ENCODE assay signal across 9 cellular contexts in the genomic region with DNA sequence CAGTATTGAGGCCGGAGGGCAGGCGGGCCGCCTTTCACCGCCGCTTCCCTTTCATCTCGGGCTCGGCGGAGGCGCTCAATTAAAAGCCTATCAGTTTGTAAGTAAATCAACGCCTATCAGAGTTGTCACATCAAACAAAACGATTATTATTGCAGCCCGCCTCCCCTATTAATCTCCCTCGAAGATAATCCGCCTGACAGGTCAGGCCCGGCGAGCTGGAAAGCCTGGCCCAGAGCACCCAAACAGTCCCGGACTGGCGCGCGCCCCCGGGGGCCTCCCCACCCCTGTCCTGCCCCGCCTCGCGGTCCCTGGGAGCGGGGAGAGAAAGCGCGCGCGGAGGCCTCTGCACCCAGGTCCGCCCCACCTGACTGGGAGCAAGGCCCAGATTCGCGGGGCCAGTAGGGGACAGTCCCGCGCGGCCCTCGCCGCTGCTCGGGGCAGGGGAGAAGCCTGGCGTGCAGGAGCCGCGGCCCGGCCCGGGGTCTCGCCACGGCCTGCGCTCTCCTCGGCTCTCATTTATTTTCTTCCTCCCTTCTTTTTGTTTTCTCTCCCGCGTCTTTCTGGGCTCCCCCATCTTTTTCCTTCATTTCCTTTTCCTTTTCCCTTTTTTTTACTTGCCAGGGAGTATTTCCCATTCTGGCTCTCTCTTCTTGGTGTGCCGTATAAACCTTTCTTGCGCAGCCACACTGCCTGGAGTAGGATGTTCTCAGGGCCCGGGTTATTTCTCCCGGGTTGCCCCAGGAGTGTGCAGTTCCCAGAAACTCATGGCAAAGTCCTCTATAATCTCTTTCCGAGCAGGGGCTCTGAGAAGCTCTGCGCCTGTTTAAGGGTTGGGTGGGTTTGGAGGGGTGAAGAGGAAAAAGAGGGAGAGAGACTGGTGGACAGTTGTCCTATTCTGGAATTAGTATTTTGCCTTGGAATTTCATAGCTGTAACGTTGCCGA. TPM values are rescaled to one million over a fixed set of nuclear protein-coding genes. Genes with fewer than 3 reads are reported as not detected.
DNase-seq lines count a peak whose midpoint lies in the region; ATAC-seq and TF ChIP-seq lines count a peak whose summit lies in the region.
"Had no signal": no experiment of that assay in that cellular context is flagged by ENCODE, and none has a peak within 500 bp of the region (broad histone marks: within the 10 kb centered on the region; RNA-seq: fewer than 3 reads in every experiment).

No MANE protein-coding gene starts in this region.

- peak overlapping the region in 1 of 2 experiments; percentile 82; a peak in 2 of 4 replicates for H3K4me3 ChIP-seq in SK-N-SH (ENCODE audit: low read depth in 2 of 2, low read length in 1 of 2)
- peak overlapping the region; percentile 89 to 95 for H3K4me3 ChIP-seq in ascending aorta
- peak overlapping the region; percentile 89 for H3K4me3 ChIP-seq in suprapubic skin

- peaks cover 45% of the 10 kb centered on the region for H3K4me1 Mint-ChIP-seq in activated CD8-positive, alpha-beta T cell treated with anti-CD3 and anti-CD28 coated beads, Interleukin-2, amount 10 ng/mL, durations not matched to agents 7 days and 5 days (ENCODE audit: low read depth)

- DNase-seq in SK-N-SH (peak; percentile 56), ascending aorta (ENCODE audit: low spot score in 2 of 2) (no peak), suprapubic skin (ENCODE audit: low spot score in 2 of 2) (no peak), NCI-H128 (lab: John Stamatoyannopoulos, UW; ENCODE audit: unreplicated experiment) (no peak)
- DNase-seq in activated CD8-positive, alpha-beta T cell treated with anti-CD3 and anti-CD28 coated beads, Interleukin-2, amount 10 ng/mL, durations not matched to agents 7 days and 5 days = no peak

- no peak for TF ChIP-seq POLR2A in suprapubic skin (IDR thresholded peaks at IDR 0.05)

- peak overlapping the region; percentile 88; the same call in 1 of the 2 replicates for H3K9ac ChIP-seq in SK-N-SH

- TF ChIP-seq EP300 in SK-N-SH (IDR thresholded peaks at IDR 0.05; ENCODE audit: borderline replicate concordance in 1 of 2, low read depth in 1 of 2, low read length in 1 of 2) (no peak), suprapubic skin (IDR thresholded peaks at IDR 0.05) (no peak)

- 88% methylated on average over 43 of the region's 57 CpGs for WGBS in SK-N-SH (ENCODE audit: low lambda C conversion rate)
- WGBS in suprapubic skin = 57% methylated on average over 51 of the region's 57 CpGs

- TF ChIP-seq CTCF in SK-N-SH (IDR thresholded peaks at IDR 0.05) (no peak), ascending aorta (IDR thresholded peaks at IDR 0.05) (no peak), suprapubic skin (IDR thresholded peaks at IDR 0.05) (no peak)

- peak overlapping the region; percentile 93 for H3K4me2 ChIP-seq in SK-N-SH

- no peak for TF ChIP-seq RAD21 in SK-N-SH (IDR thresholded peaks at IDR 0.05; ENCODE audit: low read length)

- H3K27me3 ChIP-seq in SK-N-SH (ENCODE audit: insufficient read depth) = no peaks in the 10 kb centered on the region
- no peaks in the 10 kb centered on the region for H3K27me3 ChIP-seq in ascending aorta
- peaks cover 19% of the 10 kb centered on the region for H3K27me3 ChIP-seq in layer of hippocampus (ENCODE audit: control insufficient read depth, insufficient read depth, low read length)
- H3K27me3 ChIP-seq in suprapubic skin = peaks cover 7% of the 10 kb centered on the region

- H3K36me3 ChIP-seq in SK-N-SH (replicated peaks in 1 of 2; ENCODE audit: control insufficient read depth in 1 of 2, insufficient read depth in 2 of 2, low read length in 1 of 2) (peaks cover 0 to 7% of the 10 kb centered on the region in 2 experiments), ascending aorta (no peaks in the 10 kb centered on the region), suprapubic skin (no peaks in the 10 kb centered on the region)

- peaks cover 2% of the 10 kb centered on the region; the same call in 1 of the 2 replicates for H4K20me1 ChIP-seq in SK-N-SH (ENCODE audit: insufficient read depth)

- intact Hi-C loops in ascending aorta (cut with DNase I) = loop anchor here (5.0 to 10.0 kb wide), 3 partner anchors 62 to 989 kb away; no protein-coding TSS in a partner anchor

- POLR2A ChIA-PET in SK-N-SH (lab: Yijun Ruan, JAX) = no interaction called here
- POLR2A ChIA-PET in activated CD8-positive, alpha-beta T cell treated with anti-CD3 and anti-CD28 coated beads, Interleukin-2, amount 10 ng/mL, durations not matched to agents 7 days and 5 days (lab: Charles Lee) = no interaction called here

- peaks cover 26% of the 10 kb centered on the region for H3K79me2 ChIP-seq in SK-N-SH (ENCODE audit: insufficient read depth)

- no peaks in the 10 kb centered on the region for H3K9me3 ChIP-seq in SK-N-SH
- H3K9me3 ChIP-seq in ascending aorta = no peaks in the 10 kb centered on the region
- H3K9me3 ChIP-seq in suprapubic skin = no peaks in the 10 kb centered on the region

- peaks cover 76% of the 10 kb centered on the region for H3K27me3 Mint-ChIP-seq in activated CD8-positive, alpha-beta T cell treated with anti-CD3 and anti-CD28 coated beads, Interleukin-2, amount 10 ng/mL, durations not matched to agents 7 days and 5 days (ENCODE audit: low read depth)

- H3K4me1 ChIP-seq in SK-N-SH (ENCODE audit: control insufficient read depth in 1 of 2, insufficient read depth in 2 of 2, low read depth in 1 of 2, low read length in 1 of 2) = peaks cover 0 to 14% of the 10 kb centered on the region in 2 experiments; a peak in 1 of 4 replicates
- peaks cover 0 to 2% of the 10 kb centered on the region in 2 donors for H3K4me1 ChIP-seq in ascending aorta
- H3K4me1 ChIP-seq in suprapubic skin = peaks cover 58% of the 10 kb centered on the region

- H3K9me2 ChIP-seq in SK-N-SH = no peaks in the 10 kb centered on the region

- peaks cover 3% of the 10 kb centered on the region for H3K36me3 Mint-ChIP-seq in activated CD8-positive, alpha-beta T cell treated with anti-CD3 and anti-CD28 coated beads, Interleukin-2, amount 10 ng/mL, durations not matched to agents 7 days and 5 days (ENCODE audit: low read depth)

- CTCF ChIA-PET in SK-N-SH (lab: Yijun Ruan, JAX) = interaction anchor here (0.9 to 1.0 kb wide), 2 partner anchors 504 to 1497 kb away, joined by 3 read pairs; no protein-coding TSS in a partner anchor
- CTCF ChIA-PET in activated CD8-positive, alpha-beta T cell treated with anti-CD3 and anti-CD28 coated beads, Interleukin-2, amount 10 ng/mL, durations not matched to agents 7 days and 5 days (lab: Charles Lee) = no interaction called here

- H3K27ac Mint-ChIP-seq in activated CD8-positive, alpha-beta T cell treated with anti-CD3 and anti-CD28 coated beads, Interleukin-2, amount 10 ng/mL, durations not matched to agents 7 days and 5 days = no peak overlapping the region

- H3F3A ChIP-seq in SK-N-SH (replicated peaks; ENCODE audit: insufficient read depth) = peaks cover 17% of the 10 kb centered on the region

- no peak overlapping the region for H3K4me3 Mint-ChIP-seq in activated CD8-positive, alpha-beta T cell treated with anti-CD3 and anti-CD28 coated beads, Interleukin-2, amount 10 ng/mL, durations not matched to agents 7 days and 5 days

- H3K27ac ChIP-seq in SK-N-SH (ENCODE audit: low read depth in 2 of 2, low read length in 1 of 2) (no peak overlapping the region), ascending aorta (peak overlapping the region; percentile 97 to 98), layer of hippocampus (ENCODE audit: low read depth, low read length) (peak overlapping the region; percentile 30), suprapubic skin (peak overlapping the region; percentile 97)

- 0 out of 2 replicates have a peak overlapping the region, but pooled peaks have one; percentile 87 for H2AFZ ChIP-seq in SK-N-SH (ENCODE audit: low read depth)

- no peaks in the 10 kb centered on the region for H3K9me3 Mint-ChIP-seq in activated CD8-positive, alpha-beta T cell treated with anti-CD3 and anti-CD28 coated beads, Interleukin-2, amount 10 ng/mL, durations not matched to agents 7 days and 5 days (ENCODE audit: insufficient read depth)

- ATAC-seq in SK-N-SH treated with all-trans-retinoic acid at 6 μM for 48 hours (no peak), HG03196 (IDR thresholded peaks at IDR 0.05; ENCODE audit: unreplicated experiment) (no peak)
- ATAC-seq in activated CD8-positive, alpha-beta T cell treated with anti-CD3 and anti-CD28 coated beads, Interleukin-2, amount 10 ng/mL, durations not matched to agents 7 days and 5 days = no peak

TF ChIP-seq in SK-N-SH treated with all-trans-retinoic acid at 6 μM for 48 hours, 23 proteins besides CTCF, POLR2A, EP300 and RAD21:
- TF ChIP-seq BACH2 (CRISPR knock-in tag; IDR thresholded peaks at IDR 0.05; ENCODE audit: borderline replicate concordance) (no peak), PPARA (CRISPR knock-in tag; IDR thresholded peaks at IDR 0.05; ENCODE audit: borderline replicate concordance) (no peak), ZFP30 (CRISPR knock-in tag; IDR thresholded peaks at IDR 0.05) (no peak), ZNF565 (CRISPR knock-in tag; conservative IDR thresholded peaks at IDR 0.05; ENCODE audit: low read depth) (no peak), ZNF70 (CRISPR knock-in tag; IDR thresholded peaks at IDR 0.05) (no peak), ESRRG (CRISPR knock-in tag; IDR thresholded peaks at IDR 0.05) (no peak)

RNA-seq across cellular contexts. Expression of a gene that starts 3.9 kb away (rescaled TPM):
- 4.5 and 5.9 TPM in 2 replicates for polyA plus RNA-seq in SK-N-SH (2012; rRNA removed)
- 6.5 and 10.6 TPM in 2 replicates for polyA plus RNA-seq in SK-N-SH (2012; cell fraction: cytosol; rRNA removed)
- polyA plus RNA-seq in SK-N-SH (2012; cell fraction: nucleus; rRNA removed) = 18.3 and 26.9 TPM in 2 replicates
- total RNA-seq in ascending aorta (28.8 TPM), suprapubic skin (1 to 10 TPM; 5.7 to 7.6 (median 6.6) TPM)
- total RNA-seq in activated CD8-positive, alpha-beta T cell treated with anti-CD3 and anti-CD28 coated beads, Interleukin-2, amount 10 ng/mL, durations not matched to agents 7 days and 5 days = under 1 TPM in 1 of 2 experiments, not detected in 1; 0.26 TPM

RNA-seq across cellular contexts. Expression of a gene that starts 26.0 kb away (rescaled TPM):
- 0.37 and 0.95 TPM in 2 replicates for polyA plus RNA-seq in SK-N-SH (2012; rRNA removed)
- 0.08 and 0.41 TPM in 2 replicates for polyA plus RNA-seq in SK-N-SH (2012; cell fraction: cytosol; rRNA removed)
- polyA plus RNA-seq in SK-N-SH (2012; cell fraction: nucleus; rRNA removed) = 0.13 and 0.32 TPM in 2 replicates
- total RNA-seq in ascending aorta (0.96 TPM), suprapubic skin (1 to 10 TPM in 2 of 4 donors, under 1 TPM in 1, not detected in 1; 0.10 to 2.9 (median 1.9) TPM)
- total RNA-seq in activated CD8-positive, alpha-beta T cell treated with anti-CD3 and anti-CD28 coated beads, Interleukin-2, amount 10 ng/mL, durations not matched to agents 7 days and 5 days = not detected
- total RNA-seq: T-helper 2 cell treated with Interferon-gamma antibody and Interleukin-4, amounts not matched to agents 100 ng/mL and 5 ng/mL, for 36 hours had no signal

Comparison
In these comparisons a context has a peak if more than half of its experiments do, and no peak if none do; other contexts are left out.
1. H3K27ac ChIP-seq: peak in ascending aorta (2 of 2), layer of hippocampus (single experiment) and suprapubic skin (single experiment); none in SK-N-SH (0 of 2).
2. RNA of a gene that starts 3.9 kb away (total RNA-seq): 28.8 TPM in ascending aorta (single experiment) and 5.7 to 7.6 TPM in suprapubic skin; 0.26 TPM in activated CD8-positive, alpha-beta T cell treated with anti-CD3 and anti-CD28 coated beads, Interleukin-2, amount 10 ng/mL, durations not matched to agents 7 days and 5 days; every median in the first group is over 4 times any median in the second.